1 cellular context compared by ENCODE assay signal in genomic region chr14:99757331-99758070, GRCh38.
TF ChIP-seq lines count a peak whose summit lies in the region.

No MANE protein-coding gene starts in this region.

TF ChIP-seq in H1, 55 proteins besides CTCF, POLR2A, EP300 and RAD21 (continued from another document):
- TF ChIP-seq CHD7 (IDR thresholded peaks at IDR 0.05; ENCODE audit: insufficient replicate concordance, low read length): no peak
- TF ChIP-seq SP1 (IDR thresholded peaks at IDR 0.05; ENCODE audit: low read depth, low read length): no peak
- TF ChIP-seq BCL11A (IDR thresholded peaks at IDR 0.05; ENCODE audit: low read depth in 2 of 2, low read length in 2 of 2): no peak
- no peak for TF ChIP-seq RBBP5 (IDR thresholded peaks at IDR 0.05; ENCODE audit: borderline replicate concordance, low read depth, low read length)
- no peak for TF ChIP-seq KDM4A (IDR thresholded peaks at IDR 0.05; ENCODE audit: low read depth, low read length, severe bottlenecking)
- TF ChIP-seq ASH2L (IDR thresholded peaks at IDR 0.05; ENCODE audit: low read length): no peak
- no peak for TF ChIP-seq EGR1 (IDR thresholded peaks at IDR 0.05; ENCODE audit: borderline replicate concordance, low read depth, low read length)
- TF ChIP-seq TAF1 (IDR thresholded peaks at IDR 0.05; ENCODE audit: low read depth, low read length): no peak
- no peak for TF ChIP-seq CEBPB (IDR thresholded peaks at IDR 0.05; ENCODE audit: low read depth, low read length)
- TF ChIP-seq ATF2 (IDR thresholded peaks at IDR 0.05; ENCODE audit: low read length): no peak
- no peak for TF ChIP-seq GTF2F1 (IDR thresholded peaks at IDR 0.05; ENCODE audit: borderline replicate concordance, low read depth, low read length)
- TF ChIP-seq POU5F1 (IDR thresholded peaks at IDR 0.05; ENCODE audit: low read depth, low read length): no peak
- TF ChIP-seq NRF1 (IDR thresholded peaks at IDR 0.05; ENCODE audit: low read depth, low read length): no peak
